In the genomic region with DNA sequence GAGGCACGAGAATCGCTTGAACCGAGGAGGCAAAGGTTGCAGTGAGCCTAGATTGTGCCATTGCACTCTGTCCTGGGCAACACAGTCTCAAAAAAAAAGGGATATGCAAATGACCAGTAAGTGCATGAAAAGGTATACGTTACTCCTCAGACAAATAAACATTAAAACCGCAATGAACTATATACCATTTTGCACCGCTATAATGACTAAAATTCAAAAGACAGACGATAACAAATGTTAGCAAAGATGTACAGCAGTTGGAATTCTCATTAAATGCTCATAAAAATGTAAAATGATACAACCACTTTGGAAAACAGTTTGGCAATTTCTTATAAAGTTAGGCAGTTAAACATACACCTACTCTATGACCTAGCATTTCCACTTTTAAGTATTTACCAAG, we compare ENCODE assay signal across 1 cellular context.
A peak's percentile ranks its signal among the peaks of the same experiment; 100 is the strongest.
TF ChIP-seq lines count a peak whose summit lies in the region.

No MANE protein-coding gene starts in this region.

TF ChIP-seq in HEK293, 187 proteins besides CTCF, POLR2A, EP300 and RAD21 (continued from another document and continues in another):
- TF ChIP-seq, protein P1, sequence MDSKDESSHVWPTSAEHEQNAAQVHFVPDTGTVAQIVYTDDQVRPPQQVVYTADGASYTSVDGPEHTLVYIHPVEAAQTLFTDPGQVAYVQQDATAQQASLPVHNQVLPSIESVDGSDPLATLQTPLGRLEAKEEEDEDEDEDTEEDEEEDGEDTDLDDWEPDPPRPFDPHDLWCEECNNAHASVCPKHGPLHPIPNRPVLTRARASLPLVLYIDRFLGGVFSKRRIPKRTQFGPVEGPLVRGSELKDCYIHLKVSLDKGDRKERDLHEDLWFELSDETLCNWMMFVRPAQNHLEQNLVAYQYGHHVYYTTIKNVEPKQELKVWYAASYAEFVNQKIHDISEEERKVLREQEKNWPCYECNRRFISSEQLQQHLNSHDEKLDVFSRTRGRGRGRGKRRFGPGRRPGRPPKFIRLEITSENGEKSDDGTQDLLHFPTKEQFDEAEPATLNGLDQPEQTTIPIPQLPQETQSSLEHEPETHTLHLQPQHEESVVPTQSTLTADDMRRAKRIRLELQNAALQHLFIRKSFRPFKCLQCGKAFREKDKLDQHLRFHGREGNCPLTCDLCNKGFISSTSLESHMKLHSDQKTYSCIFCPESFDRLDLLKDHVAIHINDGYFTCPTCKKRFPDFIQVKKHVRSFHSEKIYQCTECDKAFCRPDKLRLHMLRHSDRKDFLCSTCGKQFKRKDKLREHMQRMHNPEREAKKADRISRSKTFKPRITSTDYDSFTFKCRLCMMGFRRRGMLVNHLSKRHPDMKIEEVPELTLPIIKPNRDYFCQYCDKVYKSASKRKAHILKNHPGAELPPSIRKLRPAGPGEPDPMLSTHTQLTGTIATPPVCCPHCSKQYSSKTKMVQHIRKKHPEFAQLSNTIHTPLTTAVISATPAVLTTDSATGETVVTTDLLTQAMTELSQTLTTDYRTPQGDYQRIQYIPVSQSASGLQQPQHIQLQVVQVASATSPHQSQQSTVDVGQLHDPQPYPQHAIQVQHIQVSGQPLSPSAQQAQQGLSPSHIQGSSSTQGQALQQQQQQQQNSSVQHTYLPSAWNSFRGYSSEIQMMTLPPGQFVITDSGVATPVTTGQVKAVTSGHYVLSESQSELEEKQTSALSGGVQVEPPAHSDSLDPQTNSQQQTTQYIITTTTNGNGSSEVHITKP (tag by site-specific recombination; IDR thresholded peaks at IDR 0.05): no peak
- TF ChIP-seq, protein P2, sequence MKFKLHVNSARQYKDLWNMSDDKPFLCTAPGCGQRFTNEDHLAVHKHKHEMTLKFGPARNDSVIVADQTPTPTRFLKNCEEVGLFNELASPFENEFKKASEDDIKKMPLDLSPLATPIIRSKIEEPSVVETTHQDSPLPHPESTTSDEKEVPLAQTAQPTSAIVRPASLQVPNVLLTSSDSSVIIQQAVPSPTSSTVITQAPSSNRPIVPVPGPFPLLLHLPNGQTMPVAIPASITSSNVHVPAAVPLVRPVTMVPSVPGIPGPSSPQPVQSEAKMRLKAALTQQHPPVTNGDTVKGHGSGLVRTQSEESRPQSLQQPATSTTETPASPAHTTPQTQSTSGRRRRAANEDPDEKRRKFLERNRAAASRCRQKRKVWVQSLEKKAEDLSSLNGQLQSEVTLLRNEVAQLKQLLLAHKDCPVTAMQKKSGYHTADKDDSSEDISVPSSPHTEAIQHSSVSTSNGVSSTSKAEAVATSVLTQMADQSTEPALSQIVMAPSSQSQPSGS (tag by site-specific recombination; IDR thresholded peaks at IDR 0.05; ENCODE audit: low read depth): no peak
- TF ChIP-seq ZNF544 (tag by site-specific recombination; IDR thresholded peaks at IDR 0.05) (no peak), ZNF707 (tag by site-specific recombination; IDR thresholded peaks at IDR 0.05) (no peak), ZNF585B (tag by site-specific recombination; IDR thresholded peaks at IDR 0.05) (no peak), ZNF391 (tag by site-specific recombination; IDR thresholded peaks at IDR 0.05; ENCODE audit: borderline replicate concordance, low read depth) (no peak), ZNF416 (tag by site-specific recombination; IDR thresholded peaks at IDR 0.05) (no peak), WT1 (tag by site-specific recombination; IDR thresholded peaks at IDR 0.05) (0 out of 2 replicates have a peak, but pooled peaks have one; percentile 36), ZNF473 (tag by site-specific recombination; IDR thresholded peaks at IDR 0.05) (no peak), ZBTB1 (tag by site-specific recombination; IDR thresholded peaks at IDR 0.05) (no peak), ZNF626 (tag by site-specific recombination; IDR thresholded peaks at IDR 0.05) (no peak), SETDB1 (IDR thresholded peaks at IDR 0.05; ENCODE audit: insufficient read length, low read length) (no peak), ZNF768 (tag by site-specific recombination; IDR thresholded peaks at IDR 0.05) (no peak), ZNF529 (tag by site-specific recombination; IDR thresholded peaks at IDR 0.05; ENCODE audit: insufficient replicate concordance) (no peak), SCRT1 (tag by site-specific recombination; IDR thresholded peaks at IDR 0.05; ENCODE audit: borderline replicate concordance) (no peak), ZNF549 (tag by site-specific recombination; IDR thresholded peaks at IDR 0.05) (no peak), KLF7 (tag by site-specific recombination; IDR thresholded peaks at IDR 0.05; ENCODE audit: borderline replicate concordance) (no peak)
- TF ChIP-seq, protein P3, sequence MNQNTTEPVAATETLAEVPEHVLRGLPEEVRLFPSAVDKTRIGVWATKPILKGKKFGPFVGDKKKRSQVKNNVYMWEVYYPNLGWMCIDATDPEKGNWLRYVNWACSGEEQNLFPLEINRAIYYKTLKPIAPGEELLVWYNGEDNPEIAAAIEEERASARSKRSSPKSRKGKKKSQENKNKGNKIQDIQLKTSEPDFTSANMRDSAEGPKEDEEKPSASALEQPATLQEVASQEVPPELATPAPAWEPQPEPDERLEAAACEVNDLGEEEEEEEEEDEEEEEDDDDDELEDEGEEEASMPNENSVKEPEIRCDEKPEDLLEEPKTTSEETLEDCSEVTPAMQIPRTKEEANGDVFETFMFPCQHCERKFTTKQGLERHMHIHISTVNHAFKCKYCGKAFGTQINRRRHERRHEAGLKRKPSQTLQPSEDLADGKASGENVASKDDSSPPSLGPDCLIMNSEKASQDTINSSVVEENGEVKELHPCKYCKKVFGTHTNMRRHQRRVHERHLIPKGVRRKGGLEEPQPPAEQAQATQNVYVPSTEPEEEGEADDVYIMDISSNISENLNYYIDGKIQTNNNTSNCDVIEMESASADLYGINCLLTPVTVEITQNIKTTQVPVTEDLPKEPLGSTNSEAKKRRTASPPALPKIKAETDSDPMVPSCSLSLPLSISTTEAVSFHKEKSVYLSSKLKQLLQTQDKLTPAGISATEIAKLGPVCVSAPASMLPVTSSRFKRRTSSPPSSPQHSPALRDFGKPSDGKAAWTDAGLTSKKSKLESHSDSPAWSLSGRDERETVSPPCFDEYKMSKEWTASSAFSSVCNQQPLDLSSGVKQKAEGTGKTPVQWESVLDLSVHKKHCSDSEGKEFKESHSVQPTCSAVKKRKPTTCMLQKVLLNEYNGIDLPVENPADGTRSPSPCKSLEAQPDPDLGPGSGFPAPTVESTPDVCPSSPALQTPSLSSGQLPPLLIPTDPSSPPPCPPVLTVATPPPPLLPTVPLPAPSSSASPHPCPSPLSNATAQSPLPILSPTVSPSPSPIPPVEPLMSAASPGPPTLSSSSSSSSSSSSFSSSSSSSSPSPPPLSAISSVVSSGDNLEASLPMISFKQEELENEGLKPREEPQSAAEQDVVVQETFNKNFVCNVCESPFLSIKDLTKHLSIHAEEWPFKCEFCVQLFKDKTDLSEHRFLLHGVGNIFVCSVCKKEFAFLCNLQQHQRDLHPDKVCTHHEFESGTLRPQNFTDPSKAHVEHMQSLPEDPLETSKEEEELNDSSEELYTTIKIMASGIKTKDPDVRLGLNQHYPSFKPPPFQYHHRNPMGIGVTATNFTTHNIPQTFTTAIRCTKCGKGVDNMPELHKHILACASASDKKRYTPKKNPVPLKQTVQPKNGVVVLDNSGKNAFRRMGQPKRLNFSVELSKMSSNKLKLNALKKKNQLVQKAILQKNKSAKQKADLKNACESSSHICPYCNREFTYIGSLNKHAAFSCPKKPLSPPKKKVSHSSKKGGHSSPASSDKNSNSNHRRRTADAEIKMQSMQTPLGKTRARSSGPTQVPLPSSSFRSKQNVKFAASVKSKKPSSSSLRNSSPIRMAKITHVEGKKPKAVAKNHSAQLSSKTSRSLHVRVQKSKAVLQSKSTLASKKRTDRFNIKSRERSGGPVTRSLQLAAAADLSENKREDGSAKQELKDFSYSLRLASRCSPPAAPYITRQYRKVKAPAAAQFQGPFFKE (tag by site-specific recombination; IDR thresholded peaks at IDR 0.05; ENCODE audit: borderline replicate concordance): no peak
- TF ChIP-seq, protein P4, sequence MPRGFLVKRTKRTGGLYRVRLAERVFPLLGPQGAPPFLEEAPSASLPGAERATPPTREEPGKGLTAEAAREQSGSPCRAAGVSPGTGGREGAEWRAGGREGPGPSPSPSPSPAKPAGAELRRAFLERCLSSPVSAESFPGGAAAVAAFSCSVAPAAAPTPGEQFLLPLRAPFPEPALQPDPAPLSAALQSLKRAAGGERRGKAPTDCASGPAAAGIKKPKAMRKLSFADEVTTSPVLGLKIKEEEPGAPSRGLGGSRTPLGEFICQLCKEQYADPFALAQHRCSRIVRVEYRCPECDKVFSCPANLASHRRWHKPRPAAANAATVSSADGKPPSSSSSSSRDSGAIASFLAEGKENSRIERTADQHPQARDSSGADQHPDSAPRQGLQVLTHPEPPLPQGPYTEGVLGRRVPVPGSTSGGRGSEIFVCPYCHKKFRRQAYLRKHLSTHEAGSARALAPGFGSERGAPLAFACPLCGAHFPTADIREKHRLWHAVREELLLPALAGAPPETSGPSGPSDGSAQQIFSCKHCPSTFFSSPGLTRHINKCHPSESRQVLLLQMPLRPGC (tag by site-specific recombination; IDR thresholded peaks at IDR 0.05): no peak
- TF ChIP-seq, protein P5, sequence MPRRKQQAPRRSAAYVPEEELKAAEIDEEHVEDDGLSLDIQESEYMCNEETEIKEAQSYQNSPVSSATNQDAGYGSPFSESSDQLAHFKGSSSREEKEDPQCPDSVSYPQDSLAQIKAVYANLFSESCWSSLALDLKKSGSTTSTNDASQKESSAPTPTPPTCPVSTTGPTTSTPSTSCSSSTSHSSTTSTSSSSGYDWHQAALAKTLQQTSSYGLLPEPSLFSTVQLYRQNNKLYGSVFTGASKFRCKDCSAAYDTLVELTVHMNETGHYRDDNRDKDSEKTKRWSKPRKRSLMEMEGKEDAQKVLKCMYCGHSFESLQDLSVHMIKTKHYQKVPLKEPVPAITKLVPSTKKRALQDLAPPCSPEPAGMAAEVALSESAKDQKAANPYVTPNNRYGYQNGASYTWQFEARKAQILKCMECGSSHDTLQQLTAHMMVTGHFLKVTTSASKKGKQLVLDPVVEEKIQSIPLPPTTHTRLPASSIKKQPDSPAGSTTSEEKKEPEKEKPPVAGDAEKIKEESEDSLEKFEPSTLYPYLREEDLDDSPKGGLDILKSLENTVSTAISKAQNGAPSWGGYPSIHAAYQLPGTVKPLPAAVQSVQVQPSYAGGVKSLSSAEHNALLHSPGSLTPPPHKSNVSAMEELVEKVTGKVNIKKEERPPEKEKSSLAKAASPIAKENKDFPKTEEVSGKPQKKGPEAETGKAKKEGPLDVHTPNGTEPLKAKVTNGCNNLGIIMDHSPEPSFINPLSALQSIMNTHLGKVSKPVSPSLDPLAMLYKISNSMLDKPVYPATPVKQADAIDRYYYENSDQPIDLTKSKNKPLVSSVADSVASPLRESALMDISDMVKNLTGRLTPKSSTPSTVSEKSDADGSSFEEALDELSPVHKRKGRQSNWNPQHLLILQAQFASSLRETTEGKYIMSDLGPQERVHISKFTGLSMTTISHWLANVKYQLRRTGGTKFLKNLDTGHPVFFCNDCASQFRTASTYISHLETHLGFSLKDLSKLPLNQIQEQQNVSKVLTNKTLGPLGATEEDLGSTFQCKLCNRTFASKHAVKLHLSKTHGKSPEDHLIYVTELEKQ (tag by site-specific recombination; IDR thresholded peaks at IDR 0.05; ENCODE audit: borderline replicate concordance): peak; percentile 28; the same call in 1 of the 2 replicates
- TF ChIP-seq, protein P6, sequence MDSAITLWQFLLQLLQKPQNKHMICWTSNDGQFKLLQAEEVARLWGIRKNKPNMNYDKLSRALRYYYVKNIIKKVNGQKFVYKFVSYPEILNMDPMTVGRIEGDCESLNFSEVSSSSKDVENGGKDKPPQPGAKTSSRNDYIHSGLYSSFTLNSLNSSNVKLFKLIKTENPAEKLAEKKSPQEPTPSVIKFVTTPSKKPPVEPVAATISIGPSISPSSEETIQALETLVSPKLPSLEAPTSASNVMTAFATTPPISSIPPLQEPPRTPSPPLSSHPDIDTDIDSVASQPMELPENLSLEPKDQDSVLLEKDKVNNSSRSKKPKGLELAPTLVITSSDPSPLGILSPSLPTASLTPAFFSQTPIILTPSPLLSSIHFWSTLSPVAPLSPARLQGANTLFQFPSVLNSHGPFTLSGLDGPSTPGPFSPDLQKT (IDR thresholded peaks at IDR 0.05; ENCODE audit: borderline replicate concordance, low read depth, low read length): no peak
- TF ChIP-seq, protein P7, sequence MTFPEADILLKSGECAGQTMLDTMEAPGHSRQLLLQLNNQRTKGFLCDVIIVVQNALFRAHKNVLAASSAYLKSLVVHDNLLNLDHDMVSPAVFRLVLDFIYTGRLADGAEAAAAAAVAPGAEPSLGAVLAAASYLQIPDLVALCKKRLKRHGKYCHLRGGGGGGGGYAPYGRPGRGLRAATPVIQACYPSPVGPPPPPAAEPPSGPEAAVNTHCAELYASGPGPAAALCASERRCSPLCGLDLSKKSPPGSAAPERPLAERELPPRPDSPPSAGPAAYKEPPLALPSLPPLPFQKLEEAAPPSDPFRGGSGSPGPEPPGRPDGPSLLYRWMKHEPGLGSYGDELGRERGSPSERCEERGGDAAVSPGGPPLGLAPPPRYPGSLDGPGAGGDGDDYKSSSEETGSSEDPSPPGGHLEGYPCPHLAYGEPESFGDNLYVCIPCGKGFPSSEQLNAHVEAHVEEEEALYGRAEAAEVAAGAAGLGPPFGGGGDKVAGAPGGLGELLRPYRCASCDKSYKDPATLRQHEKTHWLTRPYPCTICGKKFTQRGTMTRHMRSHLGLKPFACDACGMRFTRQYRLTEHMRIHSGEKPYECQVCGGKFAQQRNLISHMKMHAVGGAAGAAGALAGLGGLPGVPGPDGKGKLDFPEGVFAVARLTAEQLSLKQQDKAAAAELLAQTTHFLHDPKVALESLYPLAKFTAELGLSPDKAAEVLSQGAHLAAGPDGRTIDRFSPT (tag by site-specific recombination; IDR thresholded peaks at IDR 0.05): no peak
- TF ChIP-seq, protein P8, sequence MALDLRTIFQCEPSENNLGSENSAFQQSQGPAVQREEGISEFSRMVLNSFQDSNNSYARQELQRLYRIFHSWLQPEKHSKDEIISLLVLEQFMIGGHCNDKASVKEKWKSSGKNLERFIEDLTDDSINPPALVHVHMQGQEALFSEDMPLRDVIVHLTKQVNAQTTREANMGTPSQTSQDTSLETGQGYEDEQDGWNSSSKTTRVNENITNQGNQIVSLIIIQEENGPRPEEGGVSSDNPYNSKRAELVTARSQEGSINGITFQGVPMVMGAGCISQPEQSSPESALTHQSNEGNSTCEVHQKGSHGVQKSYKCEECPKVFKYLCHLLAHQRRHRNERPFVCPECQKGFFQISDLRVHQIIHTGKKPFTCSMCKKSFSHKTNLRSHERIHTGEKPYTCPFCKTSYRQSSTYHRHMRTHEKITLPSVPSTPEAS (tag by site-specific recombination; IDR thresholded peaks at IDR 0.05): no peak
- TF ChIP-seq, protein P9, sequence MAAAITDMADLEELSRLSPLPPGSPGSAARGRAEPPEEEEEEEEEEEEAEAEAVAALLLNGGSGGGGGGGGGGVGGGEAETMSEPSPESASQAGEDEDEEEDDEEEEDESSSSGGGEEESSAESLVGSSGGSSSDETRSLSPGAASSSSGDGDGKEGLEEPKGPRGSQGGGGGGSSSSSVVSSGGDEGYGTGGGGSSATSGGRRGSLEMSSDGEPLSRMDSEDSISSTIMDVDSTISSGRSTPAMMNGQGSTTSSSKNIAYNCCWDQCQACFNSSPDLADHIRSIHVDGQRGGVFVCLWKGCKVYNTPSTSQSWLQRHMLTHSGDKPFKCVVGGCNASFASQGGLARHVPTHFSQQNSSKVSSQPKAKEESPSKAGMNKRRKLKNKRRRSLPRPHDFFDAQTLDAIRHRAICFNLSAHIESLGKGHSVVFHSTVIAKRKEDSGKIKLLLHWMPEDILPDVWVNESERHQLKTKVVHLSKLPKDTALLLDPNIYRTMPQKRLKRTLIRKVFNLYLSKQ (tag by site-specific recombination; IDR thresholded peaks at IDR 0.05; ENCODE audit: borderline replicate concordance): no peak
- TF ChIP-seq, protein P10, sequence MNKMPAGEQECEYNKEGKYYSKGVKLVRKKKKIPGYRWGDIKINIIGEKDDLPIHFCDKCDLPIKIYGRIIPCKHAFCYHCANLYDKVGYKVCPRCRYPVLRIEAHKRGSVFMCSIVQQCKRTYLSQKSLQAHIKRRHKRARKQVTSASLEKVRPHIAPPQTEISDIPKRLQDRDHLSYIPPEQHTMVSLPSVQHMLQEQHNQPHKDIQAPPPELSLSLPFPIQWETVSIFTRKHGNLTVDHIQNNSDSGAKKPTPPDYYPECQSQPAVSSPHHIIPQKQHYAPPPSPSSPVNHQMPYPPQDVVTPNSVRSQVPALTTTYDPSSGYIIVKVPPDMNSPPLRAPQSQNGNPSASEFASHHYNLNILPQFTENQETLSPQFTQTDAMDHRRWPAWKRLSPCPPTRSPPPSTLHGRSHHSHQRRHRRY (tag by site-specific recombination; IDR thresholded peaks at IDR 0.05): no peak
